In the genomic region with DNA sequence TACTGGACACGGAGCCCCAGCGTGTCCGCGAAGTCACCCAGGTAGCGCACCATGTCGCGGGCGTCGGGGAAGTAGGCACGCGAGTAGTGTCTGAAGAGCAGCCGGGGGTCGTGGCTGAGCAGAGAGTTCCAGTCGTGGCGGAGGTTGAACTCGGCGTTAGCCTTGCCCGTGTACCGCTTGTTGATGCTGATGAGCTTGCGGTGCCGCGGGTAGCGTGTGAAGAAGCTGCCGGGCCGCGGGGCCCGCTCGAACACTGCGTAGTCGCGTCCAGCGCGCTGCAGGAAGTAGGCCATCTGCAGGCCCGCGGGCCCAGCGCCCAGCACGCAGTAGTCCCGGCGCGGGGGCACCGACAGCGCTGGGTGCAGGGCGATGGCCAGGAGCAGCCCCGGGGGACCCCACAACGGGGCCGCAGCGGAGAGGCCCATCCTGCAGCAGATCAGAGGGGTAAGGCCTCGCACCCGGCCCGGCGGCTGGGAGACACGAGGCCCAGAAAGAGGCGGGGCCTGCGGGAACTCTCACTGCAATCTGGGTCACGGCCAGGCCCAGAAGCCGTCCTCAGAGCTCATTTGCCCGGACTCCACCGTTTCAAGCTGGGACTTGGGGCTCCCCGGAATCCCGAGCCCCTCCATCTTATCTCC, we compare ENCODE assay signal across 8 cellular contexts. TPM values are rescaled to one million over a fixed set of nuclear protein-coding genes. Genes with fewer than 3 reads are reported as not detected.
A peak's percentile ranks its signal among the peaks of the same experiment; 100 is the strongest.
DNase-seq lines count a peak whose midpoint lies in the region; ATAC-seq, FAIRE-seq and TF ChIP-seq lines count a peak whose summit lies in the region.

No MANE protein-coding gene starts in this region.

- FAIRE-seq in D721Med (lab: Jason Lieb, UNC), result no peak

- no peak for DNase-seq in AG04449 (ENCODE audit: low read depth, low spot score)
- no peak for DNase-seq in naive B cell
- DNase-seq in D721Med (ENCODE audit: insufficient read length, low spot score), result no peak
- no peak for DNase-seq in LoVo (ENCODE audit: low spot score)
- DNase-seq in OCI-M1 (lab: John Stamatoyannopoulos, UW), result no peak

- H3K27ac ChIP-seq in KOPT-K1 (ENCODE audit: low read depth, low read length, poor library complexity, severe bottlenecking), result peak overlapping the region; percentile 82
- peak overlapping the region; percentile 83 for H3K27ac ChIP-seq in cingulate gyrus (ENCODE audit: low read depth, low read length)

- H3K4me3 ChIP-seq in AG04449 (ENCODE audit: low read depth, low read length), result peak overlapping the region; percentile 61

- peak overlapping the region in 2 of 6 donors; percentile 9 to 73 for H3K27ac Mint-ChIP-seq in naive B cell

- CTCF ChIA-PET in AG04449 (lab: Yijun Ruan, JAX), result interaction anchor here (0.6 to 1.2 kb wide), 3 partner anchors 10 to 270 kb away, joined by 3 to 5 read pairs (median 4); partner anchors contain the start of gene IFT27

- peaks cover 58% of the 10 kb centered on the region for H3K36me3 ChIP-seq in KOPT-K1 (ENCODE audit: insufficient read depth, low read length)

- no peaks in the 10 kb centered on the region for H3K9me3 Mint-ChIP-seq in naive B cell

- ATAC-seq in naive B cell (ENCODE audit: low read depth in 2 of 2) (no peak), HG03139 (IDR thresholded peaks at IDR 0.05; ENCODE audit: unreplicated experiment) (no peak)

- POLR2A ChIA-PET in AG04449 (lab: Yijun Ruan, JAX), result no interaction called here

- no peaks in the 10 kb centered on the region for H3K9me3 ChIP-seq in KOPT-K1 (ENCODE audit: insufficient read depth, low read length, poor library complexity, severe bottlenecking)

- no peak for TF ChIP-seq CTCF in AG04449 (IDR thresholded peaks at IDR 0.05; ENCODE audit: insufficient read depth, low read length, missing control alignments)
- TF ChIP-seq CTCF in D721Med (IDR thresholded peaks at IDR 0.05; ENCODE audit: insufficient read depth, missing control alignments), result no peak

- peak overlapping the region in 7 of 8 donors; percentile 70 to 88 (median 80) for H3K4me3 Mint-ChIP-seq in naive B cell

- no peaks in the 10 kb centered on the region for H3K27me3 Mint-ChIP-seq in naive B cell

- peaks cover 3 to 9% (median 9%) of the 10 kb centered on the region in 3 donors for H3K4me1 Mint-ChIP-seq in naive B cell

- peaks cover 0 to 4% of the 10 kb centered on the region in 2 donors for H3K36me3 Mint-ChIP-seq in naive B cell

RNA-seq across cellular contexts. Expression of gene FOXRED2, which starts 0.7 kb away (rescaled TPM):
- 1 to 10 TPM; 2.0 to 6.3 (median 3.2) TPM for polyA plus RNA-seq in naive B cell (ENCODE audit: low read depth in 6 of 6)

RNA-seq across cellular contexts. Expression of gene EIF3D, which starts 22.8 kb away (rescaled TPM):
- 100 to 1,000 TPM; 142 to 185 (median 168) TPM for polyA plus RNA-seq in naive B cell (ENCODE audit: low read depth in 6 of 6)

RNA-seq across cellular contexts. Expression of gene TXN2, which starts 24.7 kb away (rescaled TPM):
- 100 to 1,000 TPM in 5 of 6 donors, 10 to 100 TPM in 1; 97.1 to 130 (median 108) TPM for polyA plus RNA-seq in naive B cell (ENCODE audit: low read depth in 6 of 6)
